Comparison of ENCODE assay signal across 1 cellular context in the genomic region with DNA sequence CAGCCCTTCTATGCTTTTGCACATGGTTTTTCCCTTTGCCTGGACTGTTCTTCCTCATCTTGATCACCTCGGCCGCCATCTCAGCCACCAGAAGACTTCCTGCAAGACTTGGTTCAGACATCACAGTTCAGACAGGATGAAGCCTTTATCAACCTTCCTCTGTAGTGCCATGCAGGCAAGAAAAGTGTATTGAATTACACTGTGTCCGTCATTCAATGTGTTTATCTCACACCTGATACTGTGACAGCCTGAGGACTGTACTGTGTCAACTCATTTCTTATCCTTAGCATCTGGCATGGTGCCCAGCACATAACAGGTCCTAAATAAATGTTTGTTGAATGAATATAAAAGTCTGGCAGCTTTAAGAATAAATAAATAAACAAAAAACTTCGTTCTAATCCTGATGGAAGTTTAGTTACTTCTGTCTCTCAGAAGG.
TF ChIP-seq lines count a peak whose summit lies in the region.

No MANE protein-coding gene starts in this region.

TF ChIP-seq in K562, 482 proteins besides CTCF, POLR2A, EP300 and RAD21 (continued from another document and continues in another):
- TF ChIP-seq POLR2G (IDR thresholded peaks at IDR 0.05; ENCODE audit: low read depth, low read length) (no peak), COPS2 (conservative IDR thresholded peaks at IDR 0.05) (no peak), BRD4 (IDR thresholded peaks at IDR 0.05) (no peak), ZNF224 (CRISPR knock-in tag; IDR thresholded peaks at IDR 0.05) (no peak), SMAD1 (IDR thresholded peaks at IDR 0.05; ENCODE audit: low read depth, low read length, partially characterized antibody) (no peak), ZNF408 (CRISPR knock-in tag; IDR thresholded peaks at IDR 0.05; ENCODE audit: low read depth) (no peak), ARID2 (IDR thresholded peaks at IDR 0.05) (no peak), ZNF551 (CRISPR knock-in tag; IDR thresholded peaks at IDR 0.05) (no peak), MCM3 (IDR thresholded peaks at IDR 0.05) (no peak), RFX5 (IDR thresholded peaks at IDR 0.05; ENCODE audit: low read depth, low read length) (no peak), ZNF699 (CRISPR knock-in tag; IDR thresholded peaks at IDR 0.05; ENCODE audit: insufficient replicate concordance) (no peak), ZNF354B (CRISPR knock-in tag; IDR thresholded peaks at IDR 0.05) (no peak), ZNF592 (IDR thresholded peaks at IDR 0.05) (peak; percentile 52; the same call in 1 of the 2 replicates), PYGO2 (tag; IDR thresholded peaks at IDR 0.05) (no peak), SMAD3 (CRISPR knock-in tag; conservative IDR thresholded peaks at IDR 0.05) (no peak), RBBP5 (IDR thresholded peaks at IDR 0.05; ENCODE audit: borderline replicate concordance, insufficient read depth, low read length, poor library complexity, severe bottlenecking) (no peak), ATF2 (CRISPR knock-in tag; IDR thresholded peaks at IDR 0.05) (no peak), PTBP1 (IDR thresholded peaks at IDR 0.05; ENCODE audit: low read depth, low read length) (no peak), CC2D1A (IDR thresholded peaks at IDR 0.05) (peak; percentile 49; the same call in 1 of the 2 replicates), NFIC (IDR thresholded peaks at IDR 0.05) (peak; percentile 99), EP400 (IDR thresholded peaks at IDR 0.05) (peak; percentile 42; the same call in 1 of the 2 replicates), ESRRB (CRISPR knock-in tag; IDR thresholded peaks at IDR 0.05; ENCODE audit: borderline replicate concordance) (no peak), PHTF2 (CRISPR knock-in tag; IDR thresholded peaks at IDR 0.05) (no peak), ZNF280A (IDR thresholded peaks at IDR 0.05; ENCODE audit: low read depth, partially characterized antibody) (no peak), GABPB2 (CRISPR knock-in tag; conservative IDR thresholded peaks at IDR 0.05) (no peak), ZNF239 (CRISPR knock-in tag; IDR thresholded peaks at IDR 0.05) (no peak), SMARCA5 (IDR thresholded peaks at IDR 0.05) (no peak), HDAC8 (tag; IDR thresholded peaks at IDR 0.05) (no peak), ZNF217 (CRISPR knock-in tag; IDR thresholded peaks at IDR 0.05) (no peak), ZNF583 (CRISPR knock-in tag; IDR thresholded peaks at IDR 0.05) (no peak), NR2C2 (CRISPR knock-in tag; IDR thresholded peaks at IDR 0.05) (no peak), NR2C2 (tag; IDR thresholded peaks at IDR 0.05) (no peak), FOXA3 (CRISPR knock-in tag; conservative IDR thresholded peaks at IDR 0.05 in 1 of 2, IDR thresholded peaks at IDR 0.05 in 1 of 2) (no peak), ZBTB2 (IDR thresholded peaks at IDR 0.05) (no peak), CBFA2T2 (conservative IDR thresholded peaks at IDR 0.05) (peak; percentile 87)
- TF ChIP-seq, protein P1, sequence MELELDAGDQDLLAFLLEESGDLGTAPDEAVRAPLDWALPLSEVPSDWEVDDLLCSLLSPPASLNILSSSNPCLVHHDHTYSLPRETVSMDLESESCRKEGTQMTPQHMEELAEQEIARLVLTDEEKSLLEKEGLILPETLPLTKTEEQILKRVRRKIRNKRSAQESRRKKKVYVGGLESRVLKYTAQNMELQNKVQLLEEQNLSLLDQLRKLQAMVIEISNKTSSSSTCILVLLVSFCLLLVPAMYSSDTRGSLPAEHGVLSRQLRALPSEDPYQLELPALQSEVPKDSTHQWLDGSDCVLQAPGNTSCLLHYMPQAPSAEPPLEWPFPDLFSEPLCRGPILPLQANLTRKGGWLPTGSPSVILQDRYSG (tag; conservative IDR thresholded peaks at IDR 0.05; ENCODE audit: low read depth): no peak
- TF ChIP-seq, protein P2, sequence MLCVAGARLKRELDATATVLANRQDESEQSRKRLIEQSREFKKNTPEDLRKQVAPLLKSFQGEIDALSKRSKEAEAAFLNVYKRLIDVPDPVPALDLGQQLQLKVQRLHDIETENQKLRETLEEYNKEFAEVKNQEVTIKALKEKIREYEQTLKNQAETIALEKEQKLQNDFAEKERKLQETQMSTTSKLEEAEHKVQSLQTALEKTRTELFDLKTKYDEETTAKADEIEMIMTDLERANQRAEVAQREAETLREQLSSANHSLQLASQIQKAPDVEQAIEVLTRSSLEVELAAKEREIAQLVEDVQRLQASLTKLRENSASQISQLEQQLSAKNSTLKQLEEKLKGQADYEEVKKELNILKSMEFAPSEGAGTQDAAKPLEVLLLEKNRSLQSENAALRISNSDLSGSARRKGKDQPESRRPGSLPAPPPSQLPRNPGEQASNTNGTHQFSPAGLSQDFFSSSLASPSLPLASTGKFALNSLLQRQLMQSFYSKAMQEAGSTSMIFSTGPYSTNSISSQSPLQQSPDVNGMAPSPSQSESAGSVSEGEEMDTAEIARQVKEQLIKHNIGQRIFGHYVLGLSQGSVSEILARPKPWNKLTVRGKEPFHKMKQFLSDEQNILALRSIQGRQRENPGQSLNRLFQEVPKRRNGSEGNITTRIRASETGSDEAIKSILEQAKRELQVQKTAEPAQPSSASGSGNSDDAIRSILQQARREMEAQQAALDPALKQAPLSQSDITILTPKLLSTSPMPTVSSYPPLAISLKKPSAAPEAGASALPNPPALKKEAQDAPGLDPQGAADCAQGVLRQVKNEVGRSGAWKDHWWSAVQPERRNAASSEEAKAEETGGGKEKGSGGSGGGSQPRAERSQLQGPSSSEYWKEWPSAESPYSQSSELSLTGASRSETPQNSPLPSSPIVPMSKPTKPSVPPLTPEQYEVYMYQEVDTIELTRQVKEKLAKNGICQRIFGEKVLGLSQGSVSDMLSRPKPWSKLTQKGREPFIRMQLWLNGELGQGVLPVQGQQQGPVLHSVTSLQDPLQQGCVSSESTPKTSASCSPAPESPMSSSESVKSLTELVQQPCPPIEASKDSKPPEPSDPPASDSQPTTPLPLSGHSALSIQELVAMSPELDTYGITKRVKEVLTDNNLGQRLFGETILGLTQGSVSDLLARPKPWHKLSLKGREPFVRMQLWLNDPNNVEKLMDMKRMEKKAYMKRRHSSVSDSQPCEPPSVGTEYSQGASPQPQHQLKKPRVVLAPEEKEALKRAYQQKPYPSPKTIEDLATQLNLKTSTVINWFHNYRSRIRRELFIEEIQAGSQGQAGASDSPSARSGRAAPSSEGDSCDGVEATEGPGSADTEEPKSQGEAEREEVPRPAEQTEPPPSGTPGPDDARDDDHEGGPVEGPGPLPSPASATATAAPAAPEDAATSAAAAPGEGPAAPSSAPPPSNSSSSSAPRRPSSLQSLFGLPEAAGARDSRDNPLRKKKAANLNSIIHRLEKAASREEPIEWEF (CRISPR knock-in tag; IDR thresholded peaks at IDR 0.05): no peak
- TF ChIP-seq, protein P3, sequence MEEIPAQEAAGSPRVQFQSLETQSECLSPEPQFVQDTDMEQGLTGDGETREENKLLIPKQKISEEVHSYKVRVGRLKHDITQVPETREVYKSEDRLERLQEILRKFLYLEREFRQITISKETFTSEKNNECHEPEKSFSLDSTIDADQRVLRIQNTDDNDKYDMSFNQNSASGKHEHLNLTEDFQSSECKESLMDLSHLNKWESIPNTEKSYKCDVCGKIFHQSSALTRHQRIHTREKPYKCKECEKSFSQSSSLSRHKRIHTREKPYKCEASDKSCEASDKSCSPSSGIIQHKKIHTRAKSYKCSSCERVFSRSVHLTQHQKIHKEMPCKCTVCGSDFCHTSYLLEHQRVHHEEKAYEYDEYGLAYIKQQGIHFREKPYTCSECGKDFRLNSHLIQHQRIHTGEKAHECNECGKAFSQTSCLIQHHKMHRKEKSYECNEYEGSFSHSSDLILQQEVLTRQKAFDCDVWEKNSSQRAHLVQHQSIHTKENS (CRISPR knock-in tag; IDR thresholded peaks at IDR 0.05): no peak
- TF ChIP-seq, protein P4, sequence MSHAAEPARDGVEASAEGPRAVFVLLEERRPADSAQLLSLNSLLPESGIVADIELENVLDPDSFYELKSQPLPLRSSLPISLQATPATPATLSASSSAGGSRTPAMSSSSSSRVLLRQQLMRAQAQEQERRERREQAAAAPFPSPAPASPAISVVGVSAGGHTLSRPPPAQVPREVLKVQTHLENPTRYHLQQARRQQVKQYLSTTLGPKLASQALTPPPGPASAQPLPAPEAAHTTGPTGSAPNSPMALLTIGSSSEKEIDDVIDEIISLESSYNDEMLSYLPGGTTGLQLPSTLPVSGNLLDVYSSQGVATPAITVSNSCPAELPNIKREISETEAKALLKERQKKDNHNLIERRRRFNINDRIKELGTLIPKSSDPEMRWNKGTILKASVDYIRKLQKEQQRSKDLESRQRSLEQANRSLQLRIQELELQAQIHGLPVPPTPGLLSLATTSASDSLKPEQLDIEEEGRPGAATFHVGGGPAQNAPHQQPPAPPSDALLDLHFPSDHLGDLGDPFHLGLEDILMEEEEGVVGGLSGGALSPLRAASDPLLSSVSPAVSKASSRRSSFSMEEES (CRISPR knock-in tag; IDR thresholded peaks at IDR 0.05): no peak
